Comparison of ENCODE assay signal across 11 cellular contexts in the genomic region with DNA sequence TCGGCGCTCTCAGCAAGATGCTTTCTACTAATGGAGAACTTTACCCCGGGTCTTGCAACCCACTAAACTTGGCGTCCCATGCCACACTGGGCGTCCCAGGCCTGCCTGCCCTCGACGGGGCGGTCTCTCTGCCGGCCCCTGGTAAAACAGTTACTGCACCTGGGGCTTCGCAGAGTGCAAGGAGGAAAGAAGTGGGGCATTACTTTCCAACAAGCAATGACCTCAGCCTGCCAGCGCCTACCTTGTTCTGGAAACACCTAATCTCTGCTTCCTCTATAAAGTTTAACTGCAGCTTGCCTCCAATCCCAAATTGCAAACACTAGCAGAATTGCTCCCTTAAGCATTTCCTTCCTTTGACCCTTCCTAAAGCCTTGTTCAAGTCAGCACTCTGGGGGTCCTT. TPM values are rescaled to one million over a fixed set of nuclear protein-coding genes. Genes with fewer than 3 reads are reported as not detected.
DNase-seq lines count a peak whose midpoint lies in the region; ATAC-seq and TF ChIP-seq lines count a peak whose summit lies in the region.
"Had no signal": no experiment of that assay in that cellular context is flagged by ENCODE, and none has a peak within 500 bp of the region (broad histone marks: within the 10 kb centered on the region; RNA-seq: fewer than 3 reads in every experiment).

No MANE protein-coding gene starts in this region.

- H3K9me3 Mint-ChIP-seq in CD4-positive, CD25-positive, alpha-beta regulatory T cell: no peaks in the 10 kb centered on the region
- H3K9me3 Mint-ChIP-seq in Caco-2 (ENCODE audit: unreplicated experiment): no peaks in the 10 kb centered on the region
- no peaks in the 10 kb centered on the region for H3K9me3 Mint-ChIP-seq in activated naive CD4-positive, alpha-beta T cell treated with anti-CD3 and anti-CD28 coated beads, Interleukin-2, amount 10 ng/mL, durations not matched to agents 7 days and 5 days

- H3K27me3 ChIP-seq in CD4-positive, CD25-positive, alpha-beta regulatory T cell (ENCODE audit: control insufficient read depth, insufficient read depth, low read length): peaks cover 44% of the 10 kb centered on the region
- no peaks in the 10 kb centered on the region for H3K27me3 ChIP-seq in Loucy (ENCODE audit: insufficient read depth, low read length, poor library complexity, severe bottlenecking)
- H3K27me3 ChIP-seq in gastroesophageal sphincter: no peaks in the 10 kb centered on the region
- no peaks in the 10 kb centered on the region for H3K27me3 ChIP-seq in prostate gland (replicated peaks; ENCODE audit: insufficient read depth)
- H3K27me3 ChIP-seq in Caco-2 (replicated peaks; ENCODE audit: control insufficient read depth, insufficient read depth, low read length): no peaks in the 10 kb centered on the region

- intact Hi-C loops in prostate gland (cut with DNase I): loop anchor here (5.0 to 10.0 kb wide), 5 partner anchors 130 to 798 kb away; no protein-coding TSS in a partner anchor
- intact Hi-C loops in Caco-2 (cut with micrococcal nuclease; ENCODE audit: unreplicated experiment): no loop called here

- CTCF ChIA-PET in Caco-2 (lab: Charles Lee): no interaction called here
- CTCF ChIA-PET in activated naive CD4-positive, alpha-beta T cell treated with anti-CD3 and anti-CD28 coated beads, Interleukin-2, amount 10 ng/mL, durations not matched to agents 7 days and 5 days (lab: Charles Lee): no interaction called here

- H3K4me1 Mint-ChIP-seq in CD4-positive, CD25-positive, alpha-beta regulatory T cell: peaks cover 14 to 45% (median 20%) of the 10 kb centered on the region in 4 donors
- H3K4me1 Mint-ChIP-seq in Caco-2 (ENCODE audit: low read depth, unreplicated experiment): no peaks in the 10 kb centered on the region
- H3K4me1 Mint-ChIP-seq in activated naive CD4-positive, alpha-beta T cell treated with anti-CD3 and anti-CD28 coated beads, Interleukin-2, amount 10 ng/mL, durations not matched to agents 7 days and 5 days: peaks cover 41% of the 10 kb centered on the region

- no peak overlapping the region for H3K4me3 ChIP-seq in CD4-positive, CD25-positive, alpha-beta regulatory T cell (ENCODE audit: low read depth, low read length)
- H3K4me3 ChIP-seq in Loucy (ENCODE audit: low read length, poor library complexity, severe bottlenecking) (peak overlapping the region; percentile 15), gastroesophageal sphincter (no peak overlapping the region), prostate gland (no peak overlapping the region), Caco-2 (ENCODE audit: low read depth, low read length) (no peak overlapping the region)

- H3K36me3 Mint-ChIP-seq in CD4-positive, CD25-positive, alpha-beta regulatory T cell: no peaks in the 10 kb centered on the region
- H3K36me3 Mint-ChIP-seq in Caco-2 (ENCODE audit: insufficient read depth, unreplicated experiment): no peaks in the 10 kb centered on the region
- no peaks in the 10 kb centered on the region for H3K36me3 Mint-ChIP-seq in activated naive CD4-positive, alpha-beta T cell treated with anti-CD3 and anti-CD28 coated beads, Interleukin-2, amount 10 ng/mL, durations not matched to agents 7 days and 5 days

- peak overlapping the region; percentile 11 to 85 (median 36) for H3K4me3 Mint-ChIP-seq in CD4-positive, CD25-positive, alpha-beta regulatory T cell
- H3K4me3 Mint-ChIP-seq in Caco-2 (ENCODE audit: unreplicated experiment): no peak overlapping the region
- H3K4me3 Mint-ChIP-seq in activated naive CD4-positive, alpha-beta T cell treated with anti-CD3 and anti-CD28 coated beads, Interleukin-2, amount 10 ng/mL, durations not matched to agents 7 days and 5 days: no peak overlapping the region

- no TSS peak for BruUV-seq in Caco-2 (replicated peaks; lab: Mats Ljungman, UMichigan)

- no peaks in the 10 kb centered on the region for H3K9me3 ChIP-seq in CD4-positive, CD25-positive, alpha-beta regulatory T cell (ENCODE audit: control insufficient read depth in 2 of 2, low read length in 2 of 2)
- H3K9me3 ChIP-seq in Loucy (ENCODE audit: insufficient read depth, low read depth, low read length): no peaks in the 10 kb centered on the region
- no peaks in the 10 kb centered on the region for H3K9me3 ChIP-seq in gastroesophageal sphincter
- H3K9me3 ChIP-seq in prostate gland: no peaks in the 10 kb centered on the region
- H3K9me3 ChIP-seq in Caco-2: no peaks in the 10 kb centered on the region
- H3K9me3 ChIP-seq: BLaER1 had no signal

- H3K27me3 Mint-ChIP-seq in CD4-positive, CD25-positive, alpha-beta regulatory T cell: peaks cover 85% of the 10 kb centered on the region
- H3K27me3 Mint-ChIP-seq in Caco-2 (ENCODE audit: insufficient read depth, unreplicated experiment): peaks cover 7% of the 10 kb centered on the region
- peaks cover 89% of the 10 kb centered on the region for H3K27me3 Mint-ChIP-seq in activated naive CD4-positive, alpha-beta T cell treated with anti-CD3 and anti-CD28 coated beads, Interleukin-2, amount 10 ng/mL, durations not matched to agents 7 days and 5 days

- TF ChIP-seq CTCF in Loucy (conservative IDR thresholded peaks at IDR 0.05; ENCODE audit: low read length): no peak
- TF ChIP-seq CTCF in gastroesophageal sphincter (IDR thresholded peaks at IDR 0.05): no peak
- no peak for TF ChIP-seq CTCF in prostate gland (IDR thresholded peaks at IDR 0.05)
- TF ChIP-seq CTCF in Caco-2 (IDR thresholded peaks at IDR 0.05; ENCODE audit: insufficient read depth in 1 of 2, low read depth in 1 of 2, low read length in 1 of 2, severe bottlenecking in 1 of 2, unreplicated experiment in 1 of 2): no peak

- TF ChIP-seq EP300 in gastroesophageal sphincter (IDR thresholded peaks at IDR 0.05): no peak

- no peaks in the 10 kb centered on the region for H3K9me2 ChIP-seq in Loucy (replicated peaks; ENCODE audit: low read depth, low read length)

- no peaks in the 10 kb centered on the region for H3K36me3 ChIP-seq in CD4-positive, CD25-positive, alpha-beta regulatory T cell (ENCODE audit: control insufficient read depth, insufficient read depth, low read length)
- H3K36me3 ChIP-seq in Loucy (ENCODE audit: insufficient read depth, low read length) (no peaks in the 10 kb centered on the region), gastroesophageal sphincter (no peaks in the 10 kb centered on the region), prostate gland (no peaks in the 10 kb centered on the region), Caco-2 (ENCODE audit: control insufficient read depth, insufficient read depth, low read length) (no peaks in the 10 kb centered on the region)
- H3K36me3 ChIP-seq: BLaER1, cardiac muscle cell had no signal

- WGBS in gastroesophageal sphincter (ENCODE audit: low coverage in 1 of 2), 2 donors: 74 to 86% methylated on average over 5 of the region's 11 CpGs
- WGBS in prostate gland: 81% methylated on average over 11 of the region's 11 CpGs

- H4K20me1 ChIP-seq in Loucy (ENCODE audit: insufficient read depth, low read length, poor library complexity, severe bottlenecking): no peaks in the 10 kb centered on the region

- TF ChIP-seq POLR2A in gastroesophageal sphincter (IDR thresholded peaks at IDR 0.05) (no peak), prostate gland (IDR thresholded peaks at IDR 0.05) (no peak)

- POLR2A ChIA-PET in Caco-2 (lab: Charles Lee): no interaction called here

- no peaks in the 10 kb centered on the region for H3K79me2 ChIP-seq in Loucy (ENCODE audit: insufficient read depth, low read length)

- H2AFZ ChIP-seq in Loucy (ENCODE audit: low read length): no peak overlapping the region

- H3K9ac ChIP-seq in Loucy (ENCODE audit: low read depth, low read length, poor library complexity, severe bottlenecking): no peak overlapping the region
- H3K9ac ChIP-seq: BLaER1 had no signal

- no peak overlapping the region for H3K27ac ChIP-seq in CD4-positive, CD25-positive, alpha-beta regulatory T cell (ENCODE audit: insufficient read depth, low read length, poor library complexity, severe bottlenecking)
- H3K27ac ChIP-seq in gastroesophageal sphincter: peak overlapping the region; percentile 93 to 99 (median 98)
- peak overlapping the region; percentile 64 to 95 for H3K27ac ChIP-seq in prostate gland
- H3K27ac ChIP-seq: BLaER1, cardiac muscle cell had no signal

- peaks cover 12% of the 10 kb centered on the region; the same call in 1 of the 2 replicates for H3F3A ChIP-seq in Loucy (ENCODE audit: low read depth)

- H3K4me2 ChIP-seq in Loucy (ENCODE audit: low read depth, low read length, poor library complexity, severe bottlenecking): peak overlapping the region; percentile 49

- ATAC-seq in CD4-positive, CD25-positive, alpha-beta regulatory T cell (ENCODE audit: low read depth in 2 of 2): no peak
- no peak for ATAC-seq in gastroesophageal sphincter

- no peak for DNase-seq in CD4-positive, CD25-positive, alpha-beta regulatory T cell
- DNase-seq in prostate gland (ENCODE audit: low spot score): no peak
- DNase-seq in Caco-2: no peak
- no peak for DNase-seq in DMS153 (lab: John Stamatoyannopoulos, UW)
- no peak for DNase-seq in activated naive CD4-positive, alpha-beta T cell treated with anti-CD3 and anti-CD28 coated beads, Interleukin-2, amount 10 ng/mL, durations not matched to agents 7 days and 5 days
- no peak for DNase-seq in AG08396 (ENCODE audit: low spot score)
- DNase-seq: Kasumi-1 had no signal

- H3K27ac Mint-ChIP-seq in CD4-positive, CD25-positive, alpha-beta regulatory T cell: no peak overlapping the region
- H3K27ac Mint-ChIP-seq in Caco-2 (ENCODE audit: unreplicated experiment): no peak overlapping the region
- no peak overlapping the region for H3K27ac Mint-ChIP-seq in activated naive CD4-positive, alpha-beta T cell treated with anti-CD3 and anti-CD28 coated beads, Interleukin-2, amount 10 ng/mL, durations not matched to agents 7 days and 5 days

- peaks cover 53% of the 10 kb centered on the region for H3K4me1 ChIP-seq in CD4-positive, CD25-positive, alpha-beta regulatory T cell (ENCODE audit: control insufficient read depth, insufficient read depth, low read length, poor library complexity, severe bottlenecking)
- peaks cover 50% of the 10 kb centered on the region for H3K4me1 ChIP-seq in Loucy (ENCODE audit: insufficient read depth, low read length, poor library complexity, severe bottlenecking)
- peaks cover 8 to 75% (median 16%) of the 10 kb centered on the region in 3 donors for H3K4me1 ChIP-seq in gastroesophageal sphincter
- H3K4me1 ChIP-seq in prostate gland (replicated peaks): peaks cover 6% of the 10 kb centered on the region
- H3K4me1 ChIP-seq in Caco-2: no peaks in the 10 kb centered on the region

RNA-seq across cellular contexts. Expression of a gene that starts 27.7 kb away (rescaled TPM):
- 1.5 TPM for total RNA-seq in CD4-positive, CD25-positive, alpha-beta regulatory T cell
- 1 to 10 TPM in 3 of 4 donors, under 1 TPM in 1; 0.86 to 3.9 (median 2.1) TPM for polyA plus RNA-seq in CD4-positive, CD25-positive, alpha-beta regulatory T cell
- 100 to 1,000 TPM; 123 to 205 (median 149) TPM for total RNA-seq in gastroesophageal sphincter
- 10 to 100 TPM; 61.4 to 86.3 TPM for total RNA-seq in prostate gland
- 1.4 and 2.3 TPM in 2 replicates for total RNA-seq in Caco-2 (2022)

Comparison
In these comparisons a context has a peak if more than half of its experiments do, and no peak if none do; other contexts are left out.
1. H3K4me3 Mint-ChIP-seq: peak in CD4-positive, CD25-positive, alpha-beta regulatory T cell (4 of 4); none in Caco-2 (single experiment) and activated naive CD4-positive, alpha-beta T cell treated with anti-CD3 and anti-CD28 coated beads, Interleukin-2, amount 10 ng/mL, durations not matched to agents 7 days and 5 days (single experiment).
2. RNA of a gene that starts 27.7 kb away (total RNA-seq): 123 to 205 TPM in gastroesophageal sphincter and 61.4 to 86.3 TPM in prostate gland; 1.5 TPM in CD4-positive, CD25-positive, alpha-beta regulatory T cell (single experiment) and 1.4 to 2.3 TPM in Caco-2; every median in the first group is over 10 times any median in the second.